ENCODE assay signal across 27 cellular contexts in genomic region chr4:181711387-181711786, GRCh38.
"Had no signal": no experiment of that assay in that cellular context is flagged by ENCODE, and none has a peak within 500 bp of the region (broad histone marks: within the 10 kb centered on the region; RNA-seq: fewer than 3 reads in every experiment).

No MANE protein-coding gene starts in this region.

- H3K4me3 ChIP-seq: esophagus squamous epithelium, gastrocnemius medialis, heart right ventricle, left lung, lower lobe of right lung, mucosa of descending colon had no signal

- ATAC-seq: effector memory CD8-positive, alpha-beta T cell; esophagus mucosa; gastrocnemius medialis; heart right ventricle; left cardiac atrium; left lung; left ventricle myocardium superior; lower lobe of right lung; mucosa of descending colon had no signal

- H3K9me3 ChIP-seq: esophagus squamous epithelium, gastrocnemius medialis, left lung, lower lobe of right lung, mucosa of descending colon had no signal

- H3K4me3 Mint-ChIP-seq: dendritic cell treated with granulocyte-macrophage colony-stimulating factor and Interleukin-4, amounts not matched to agents 40 ng/mL and 50 ng/mL, for 4 days; effector memory CD8-positive, alpha-beta T cell; endodermal cell; mesothelial cell of epicardium; naive B cell had no signal

- H3K36me3 ChIP-seq: esophagus squamous epithelium, gastrocnemius medialis, heart right ventricle, left lung, lower lobe of right lung had no signal

- H3K27me3 ChIP-seq: esophagus squamous epithelium, gastrocnemius medialis, heart right ventricle, left lung had no signal

- H3K27ac Mint-ChIP-seq: dendritic cell treated with granulocyte-macrophage colony-stimulating factor and Interleukin-4, amounts not matched to agents 40 ng/mL and 50 ng/mL, for 4 days; effector memory CD8-positive, alpha-beta T cell; endodermal cell; mesothelial cell of epicardium; naive B cell had no signal

- H3K4me1 Mint-ChIP-seq: endodermal cell, naive B cell had no signal

- H3K9me3 Mint-ChIP-seq: endodermal cell had no signal

- H3K27ac ChIP-seq: epithelial cell of prostate, esophagus squamous epithelium, gastrocnemius medialis, heart right ventricle, left lung, lower lobe of right lung had no signal

- DNase-seq: cortex of kidney; effector CD8-positive, alpha-beta T cell; effector memory CD8-positive, alpha-beta T cell; endodermal cell; erythroblast; esophagus squamous epithelium; foreskin fibroblast; foreskin melanocyte; gastrocnemius medialis; glutamatergic neuron; head of caudate nucleus; heart right ventricle; hippocampal formation; left cardiac atrium; left lung; left ventricle myocardium superior; lower lobe of right lung; mesenchymal stem cell; mucosa of descending colon; naive B cell had no signal

- H3K4me1 ChIP-seq: esophagus squamous epithelium, gastrocnemius medialis, heart right ventricle, left lung, lower lobe of right lung had no signal

- H3K27me3 Mint-ChIP-seq: dendritic cell treated with granulocyte-macrophage colony-stimulating factor and Interleukin-4, amounts not matched to agents 40 ng/mL and 50 ng/mL, for 4 days; effector memory CD8-positive, alpha-beta T cell; naive B cell had no signal

- FAIRE-seq: endometrium, islet of Langerhans, keratinocyte had no signal
